Comparison of ENCODE assay signal across 28 cellular contexts in the genomic region with DNA sequence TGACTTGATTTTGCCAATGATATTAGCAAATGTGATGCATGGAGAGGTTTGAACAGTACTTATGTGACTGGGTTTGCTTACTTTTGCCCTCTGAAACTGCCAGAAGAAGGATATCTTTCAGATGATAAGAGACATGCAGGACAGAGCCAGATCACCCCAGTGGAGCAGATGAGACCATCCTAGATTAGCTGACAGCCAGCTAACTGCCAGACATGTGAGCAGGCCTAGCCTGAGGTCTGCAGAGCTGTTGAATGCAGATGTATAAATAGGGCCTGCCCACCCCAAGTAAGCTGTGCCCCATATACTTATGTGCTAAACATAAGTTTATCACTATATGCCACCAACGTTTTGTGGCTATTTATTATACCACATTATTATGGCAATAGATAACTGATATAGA.
"Had no signal": no experiment of that assay in that cellular context is flagged by ENCODE, and none has a peak within 500 bp of the region (broad histone marks: within the 10 kb centered on the region; RNA-seq: fewer than 3 reads in every experiment).

No MANE protein-coding gene starts in this region.

- H3K27me3 ChIP-seq: neural progenitor cell, ovary, right lobe of liver, sigmoid colon, suprapubic skin, testis, tibial artery, transverse colon, upper lobe of right lung, uterus had no signal

- H3K27ac Mint-ChIP-seq: natural killer cell; nephron; neural progenitor cell; progenitor cell of endocrine pancreas; stimulated activated effector memory CD8-positive, alpha-beta T cell treated with anti-CD3 and anti-CD28 coated beads, Interleukin-12 subunit alpha, Interleukin-12 subunit beta, amount 100 ng/mL, for 72 hours; stimulated activated naive CD8-positive, alpha-beta T cell treated with anti-CD3 and anti-CD28 coated beads, Interleukin-15, amount 100 ng/mL, for 72 hours; type B pancreatic cell had no signal

- H3K36me3 ChIP-seq: ovary, uterus had no signal

- DNase-seq: natural killer cell; occipital lobe; ovary; posterior cingulate gyrus; psoas muscle; right cardiac atrium; right lobe of liver; sigmoid colon; small intestine; stimulated activated CD4-positive, alpha-beta T cell treated with anti-CD3 and anti-CD28 coated beads, Interleukin-15, amount 100 ng/mL, for 24 hours; stimulated activated CD4-positive, alpha-beta T cell treated with anti-CD3 and anti-CD28 coated beads, Interleukin-2, amount 100 ng/mL, for 24 hours; stimulated activated CD4-positive, alpha-beta T cell treated with anti-CD3 and anti-CD28 coated beads, Interleukin-2, amount 100 ng/mL, for 48 hours; stimulated activated CD4-positive, alpha-beta T cell treated with anti-CD3 and anti-CD28 coated beads, Interleukin-4, amount 100 ng/mL, for 24 hours; stimulated activated naive CD4-positive, alpha-beta T cell; stimulated activated naive CD8-positive, alpha-beta T cell treated with anti-CD3 and anti-CD28 coated beads, Interleukin-15, amount 100 ng/mL, for 72 hours; stimulated activated naive CD8-positive, alpha-beta T cell treated with anti-CD3 and anti-CD28 coated beads, Interleukin-15, Interleukin-2, amounts not matched to agents 100 U/mL and 50 U/mL, for 24 hours; substantia nigra; testis; tibial artery; transverse colon; upper lobe of right lung; uterus had no signal

- H3K36me3 Mint-ChIP-seq: stimulated activated effector memory CD8-positive, alpha-beta T cell treated with anti-CD3 and anti-CD28 coated beads, Interleukin-12 subunit alpha, Interleukin-12 subunit beta, amount 100 ng/mL, for 72 hours had no signal

- H3K9me3 ChIP-seq: testis had no signal

- H3K4me1 Mint-ChIP-seq: nephron, neural progenitor cell had no signal

- H3K4me3 Mint-ChIP-seq: natural killer cell; nephron; neural progenitor cell; stimulated activated effector memory CD8-positive, alpha-beta T cell treated with anti-CD3 and anti-CD28 coated beads, Interleukin-12 subunit alpha, Interleukin-12 subunit beta, amount 100 ng/mL, for 72 hours; stimulated activated naive CD8-positive, alpha-beta T cell treated with anti-CD3 and anti-CD28 coated beads, Interleukin-15, amount 100 ng/mL, for 72 hours; type B pancreatic cell had no signal

- H3K4me1 ChIP-seq: psoas muscle, uterus had no signal

- ATAC-seq: natural killer cell; psoas muscle; right cardiac atrium; right lobe of liver; stimulated activated effector memory CD8-positive, alpha-beta T cell treated with anti-CD3 and anti-CD28 coated beads, Interleukin-12 subunit alpha, Interleukin-12 subunit beta, amount 100 ng/mL, for 72 hours; stimulated activated naive CD8-positive, alpha-beta T cell treated with anti-CD3 and anti-CD28 coated beads, Interleukin-15, amount 100 ng/mL, for 72 hours; stimulated activated naive CD8-positive, alpha-beta T cell treated with anti-CD3 and anti-CD28 coated beads, Interleukin-15, Interleukin-2, amounts not matched to agents 100 U/mL and 50 U/mL, for 24 hours; upper lobe of right lung had no signal

- H3K4me3 ChIP-seq: neural progenitor cell, ovary, psoas muscle, right lobe of liver, sigmoid colon, suprapubic skin, testis, tibial artery, transverse colon, upper lobe of right lung, uterus had no signal

- H3K27me3 Mint-ChIP-seq: progenitor cell of endocrine pancreas; stimulated activated naive CD8-positive, alpha-beta T cell treated with anti-CD3 and anti-CD28 coated beads, Interleukin-15, amount 100 ng/mL, for 72 hours; type B pancreatic cell had no signal
